ENCODE assay signal across 9 cellular contexts in genomic region chr12:122841544-122842321, GRCh38. TPM values are rescaled to one million over a fixed set of nuclear protein-coding genes. Genes with fewer than 3 reads are reported as not detected.
DNase-seq lines count a peak whose midpoint lies in the region; ATAC-seq lines count a peak whose summit lies in the region.
"Had no signal": no experiment of that assay in that cellular context is flagged by ENCODE, and none has a peak within 500 bp of the region (broad histone marks: within the 10 kb centered on the region; RNA-seq: fewer than 3 reads in every experiment).

No MANE protein-coding gene starts in this region.

- H3K27me3 Mint-ChIP-seq in activated T-helper 17 cell treated with anti-CD3 and anti-CD28 coated beads, Interleukin-2, amount 50 U/mL, for 72 hours: no peaks in the 10 kb centered on the region

- peaks cover 4% of the 10 kb centered on the region for H3K4me1 Mint-ChIP-seq in activated T-helper 17 cell treated with anti-CD3 and anti-CD28 coated beads, Interleukin-2, amount 50 U/mL, for 72 hours

- peak; percentile 60 for ATAC-seq in activated T-helper 17 cell treated with anti-CD3 and anti-CD28 coated beads, Interleukin-2, amount 50 U/mL, for 72 hours (replicated peaks)
- ATAC-seq in left cardiac atrium (peak; percentile 38 to 72), GM21825 (IDR thresholded peaks at IDR 0.05; ENCODE audit: unreplicated experiment) (no peak)

- no peak overlapping the region for H3K27ac Mint-ChIP-seq in activated T-helper 17 cell treated with anti-CD3 and anti-CD28 coated beads, Interleukin-2, amount 50 U/mL, for 72 hours

- no peaks in the 10 kb centered on the region for H3K9me3 Mint-ChIP-seq in activated T-helper 17 cell treated with anti-CD3 and anti-CD28 coated beads, Interleukin-2, amount 50 U/mL, for 72 hours

- no peak overlapping the region for H3K4me3 Mint-ChIP-seq in activated T-helper 17 cell treated with anti-CD3 and anti-CD28 coated beads, Interleukin-2, amount 50 U/mL, for 72 hours

- DNase-seq in GM03348 (ENCODE audit: low spot score) (peak; percentile 65), left cardiac atrium (peak; percentile 61), renal cortical epithelial cell (ENCODE audit: low read depth) (peak; percentile 57), NK-92 (lab: John Stamatoyannopoulos, UW; ENCODE audit: unreplicated experiment) (no peak), NCI-H524 (lab: John Stamatoyannopoulos, UW) (no peak), NCI-H2227 treated with DMSO at 0.1 percent for 48 hours (lab: John Stamatoyannopoulos, UW) (no peak)
- DNase-seq: NCI-H1105 treated with DMSO at 0.1 percent for 48 hours had no signal

- H3K36me3 Mint-ChIP-seq in activated T-helper 17 cell treated with anti-CD3 and anti-CD28 coated beads, Interleukin-2, amount 50 U/mL, for 72 hours (ENCODE audit: low read depth): peaks cover 2% of the 10 kb centered on the region

- intact Hi-C loops in left cardiac atrium (cut with DNase I): no loop called here

RNA-seq across cellular contexts. Expression of gene HIP1R, which starts 6.5 kb away (rescaled TPM):
- total RNA-seq in activated T-helper 17 cell treated with anti-CD3 and anti-CD28 coated beads, Interleukin-2, amount 50 U/mL, for 72 hours: 10 to 100 TPM; 14.7 to 23.3 TPM
- total RNA-seq in left cardiac atrium: 10 to 100 TPM; 24.9 to 38.9 TPM
- total RNA-seq in renal cortical epithelial cell: 90.6 and 93.9 TPM in 2 replicates

RNA-seq across cellular contexts. Expression of gene VPS37B, which starts 54.2 kb away (rescaled TPM):
- 10 to 100 TPM; 10.5 to 17.0 TPM for total RNA-seq in activated T-helper 17 cell treated with anti-CD3 and anti-CD28 coated beads, Interleukin-2, amount 50 U/mL, for 72 hours
- total RNA-seq in left cardiac atrium (10 to 100 TPM; 20.5 to 22.7 TPM), renal cortical epithelial cell (14.1 and 25.8 TPM in 2 replicates)

Comparison
In these comparisons a context has a peak if more than half of its experiments do, and no peak if none do; other contexts are left out.
1. DNase-seq: peak in GM03348 (single experiment), left cardiac atrium (single experiment) and renal cortical epithelial cell (single experiment); none in NK-92 (single experiment), NCI-H524 (0 of 2) and NCI-H2227 treated with DMSO at 0.1 percent for 48 hours (single experiment).